In the genomic region with DNA sequence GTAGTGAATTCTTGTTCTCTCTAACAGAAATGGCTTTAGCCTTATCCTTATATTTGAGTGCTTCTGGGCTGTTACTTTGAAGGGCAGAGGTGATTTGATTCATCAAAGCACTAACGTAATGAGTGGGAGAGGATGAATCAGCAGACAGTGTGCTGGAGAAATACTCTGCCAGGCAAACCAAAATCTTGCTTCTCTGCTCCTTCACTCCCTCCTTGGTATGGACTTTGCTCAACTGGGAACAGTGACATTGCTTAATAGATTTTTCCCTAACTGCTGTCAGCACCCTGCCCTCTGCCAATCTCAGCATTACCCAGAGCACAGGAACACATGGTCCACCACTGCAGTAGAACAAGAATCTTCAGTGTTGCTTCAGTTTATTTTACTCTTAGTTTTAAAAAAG, we compare ENCODE assay signal across 1 cellular context.
TF ChIP-seq lines count a peak whose summit lies in the region.

No MANE protein-coding gene starts in this region.

TF ChIP-seq in HepG2, 621 proteins besides CTCF, POLR2A, EP300 and RAD21 (continued from another document):
- TF ChIP-seq, protein P1, sequence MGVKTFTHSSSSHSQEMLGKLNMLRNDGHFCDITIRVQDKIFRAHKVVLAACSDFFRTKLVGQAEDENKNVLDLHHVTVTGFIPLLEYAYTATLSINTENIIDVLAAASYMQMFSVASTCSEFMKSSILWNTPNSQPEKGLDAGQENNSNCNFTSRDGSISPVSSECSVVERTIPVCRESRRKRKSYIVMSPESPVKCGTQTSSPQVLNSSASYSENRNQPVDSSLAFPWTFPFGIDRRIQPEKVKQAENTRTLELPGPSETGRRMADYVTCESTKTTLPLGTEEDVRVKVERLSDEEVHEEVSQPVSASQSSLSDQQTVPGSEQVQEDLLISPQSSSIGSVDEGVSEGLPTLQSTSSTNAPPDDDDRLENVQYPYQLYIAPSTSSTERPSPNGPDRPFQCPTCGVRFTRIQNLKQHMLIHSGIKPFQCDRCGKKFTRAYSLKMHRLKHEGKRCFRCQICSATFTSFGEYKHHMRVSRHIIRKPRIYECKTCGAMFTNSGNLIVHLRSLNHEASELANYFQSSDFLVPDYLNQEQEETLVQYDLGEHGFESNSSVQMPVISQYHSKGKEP (CRISPR knock-in tag; IDR thresholded peaks at IDR 0.05), result no peak
- TF ChIP-seq ATAD3A (CRISPR knock-in tag; IDR thresholded peaks at IDR 0.05) (no peak), ZNF282 (IDR thresholded peaks at IDR 0.05; ENCODE audit: partially characterized antibody) (no peak), ZNF333 (CRISPR knock-in tag; IDR thresholded peaks at IDR 0.05; ENCODE audit: borderline replicate concordance) (no peak), ZNF3 (CRISPR knock-in tag; IDR thresholded peaks at IDR 0.05) (no peak), KMT2A (CRISPR knock-in tag; IDR thresholded peaks at IDR 0.05) (no peak), RBM39 (IDR thresholded peaks at IDR 0.05; ENCODE audit: low read depth, low read length, poor library complexity, severe bottlenecking) (no peak), FOXA3 (CRISPR knock-in tag; IDR thresholded peaks at IDR 0.05) (no peak), CEBPG (CRISPR knock-in tag; IDR thresholded peaks at IDR 0.05) (peak; percentile 70), MYNN (CRISPR knock-in tag; IDR thresholded peaks at IDR 0.05; ENCODE audit: low read depth) (no peak), ZNF530 (CRISPR knock-in tag; IDR thresholded peaks at IDR 0.05; ENCODE audit: low read depth) (no peak), MED8 (CRISPR knock-in tag; IDR thresholded peaks at IDR 0.05; ENCODE audit: insufficient replicate concordance) (no peak), MTA1 (CRISPR knock-in tag; IDR thresholded peaks at IDR 0.05; ENCODE audit: borderline replicate concordance) (no peak), JUN (CRISPR knock-in tag; IDR thresholded peaks at IDR 0.05) (no peak), HNF4G (IDR thresholded peaks at IDR 0.05; ENCODE audit: borderline replicate concordance, low read depth, low read length) (peak; percentile 54), HNF4G (CRISPR knock-in tag; IDR thresholded peaks at IDR 0.05; ENCODE audit: borderline replicate concordance, low read depth) (no peak), IKZF4 (CRISPR knock-in tag; IDR thresholded peaks at IDR 0.05; ENCODE audit: borderline replicate concordance, low read depth, not compliant biosample characterization) (no peak), POGZ (CRISPR knock-in tag; IDR thresholded peaks at IDR 0.05) (0 out of 2 replicates have a peak, but pooled peaks have one; percentile 27), THAP11 (CRISPR knock-in tag; IDR thresholded peaks at IDR 0.05) (no peak), ZNF713 (CRISPR knock-in tag; IDR thresholded peaks at IDR 0.05) (no peak), ZSCAN22 (CRISPR knock-in tag; IDR thresholded peaks at IDR 0.05) (no peak), MED13 (CRISPR knock-in tag; IDR thresholded peaks at IDR 0.05) (no peak), ZNF292 (CRISPR knock-in tag; IDR thresholded peaks at IDR 0.05; ENCODE audit: borderline replicate concordance, low read depth) (0 out of 2 replicates have a peak, but pooled peaks have one; percentile 33)
- TF ChIP-seq, protein P2, sequence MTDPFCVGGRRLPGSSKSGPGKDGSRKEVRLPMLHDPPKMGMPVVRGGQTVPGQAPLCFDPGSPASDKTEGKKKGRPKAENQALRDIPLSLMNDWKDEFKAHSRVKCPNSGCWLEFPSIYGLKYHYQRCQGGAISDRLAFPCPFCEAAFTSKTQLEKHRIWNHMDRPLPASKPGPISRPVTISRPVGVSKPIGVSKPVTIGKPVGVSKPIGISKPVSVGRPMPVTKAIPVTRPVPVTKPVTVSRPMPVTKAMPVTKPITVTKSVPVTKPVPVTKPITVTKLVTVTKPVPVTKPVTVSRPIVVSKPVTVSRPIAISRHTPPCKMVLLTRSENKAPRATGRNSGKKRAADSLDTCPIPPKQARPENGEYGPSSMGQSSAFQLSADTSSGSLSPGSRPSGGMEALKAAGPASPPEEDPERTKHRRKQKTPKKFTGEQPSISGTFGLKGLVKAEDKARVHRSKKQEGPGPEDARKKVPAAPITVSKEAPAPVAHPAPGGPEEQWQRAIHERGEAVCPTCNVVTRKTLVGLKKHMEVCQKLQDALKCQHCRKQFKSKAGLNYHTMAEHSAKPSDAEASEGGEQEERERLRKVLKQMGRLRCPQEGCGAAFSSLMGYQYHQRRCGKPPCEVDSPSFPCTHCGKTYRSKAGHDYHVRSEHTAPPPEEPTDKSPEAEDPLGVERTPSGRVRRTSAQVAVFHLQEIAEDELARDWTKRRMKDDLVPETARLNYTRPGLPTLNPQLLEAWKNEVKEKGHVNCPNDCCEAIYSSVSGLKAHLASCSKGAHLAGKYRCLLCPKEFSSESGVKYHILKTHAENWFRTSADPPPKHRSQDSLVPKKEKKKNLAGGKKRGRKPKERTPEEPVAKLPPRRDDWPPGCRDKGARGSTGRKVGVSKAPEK (CRISPR knock-in tag; IDR thresholded peaks at IDR 0.05; ENCODE audit: borderline replicate concordance), result no peak
- TF ChIP-seq, protein P3, sequence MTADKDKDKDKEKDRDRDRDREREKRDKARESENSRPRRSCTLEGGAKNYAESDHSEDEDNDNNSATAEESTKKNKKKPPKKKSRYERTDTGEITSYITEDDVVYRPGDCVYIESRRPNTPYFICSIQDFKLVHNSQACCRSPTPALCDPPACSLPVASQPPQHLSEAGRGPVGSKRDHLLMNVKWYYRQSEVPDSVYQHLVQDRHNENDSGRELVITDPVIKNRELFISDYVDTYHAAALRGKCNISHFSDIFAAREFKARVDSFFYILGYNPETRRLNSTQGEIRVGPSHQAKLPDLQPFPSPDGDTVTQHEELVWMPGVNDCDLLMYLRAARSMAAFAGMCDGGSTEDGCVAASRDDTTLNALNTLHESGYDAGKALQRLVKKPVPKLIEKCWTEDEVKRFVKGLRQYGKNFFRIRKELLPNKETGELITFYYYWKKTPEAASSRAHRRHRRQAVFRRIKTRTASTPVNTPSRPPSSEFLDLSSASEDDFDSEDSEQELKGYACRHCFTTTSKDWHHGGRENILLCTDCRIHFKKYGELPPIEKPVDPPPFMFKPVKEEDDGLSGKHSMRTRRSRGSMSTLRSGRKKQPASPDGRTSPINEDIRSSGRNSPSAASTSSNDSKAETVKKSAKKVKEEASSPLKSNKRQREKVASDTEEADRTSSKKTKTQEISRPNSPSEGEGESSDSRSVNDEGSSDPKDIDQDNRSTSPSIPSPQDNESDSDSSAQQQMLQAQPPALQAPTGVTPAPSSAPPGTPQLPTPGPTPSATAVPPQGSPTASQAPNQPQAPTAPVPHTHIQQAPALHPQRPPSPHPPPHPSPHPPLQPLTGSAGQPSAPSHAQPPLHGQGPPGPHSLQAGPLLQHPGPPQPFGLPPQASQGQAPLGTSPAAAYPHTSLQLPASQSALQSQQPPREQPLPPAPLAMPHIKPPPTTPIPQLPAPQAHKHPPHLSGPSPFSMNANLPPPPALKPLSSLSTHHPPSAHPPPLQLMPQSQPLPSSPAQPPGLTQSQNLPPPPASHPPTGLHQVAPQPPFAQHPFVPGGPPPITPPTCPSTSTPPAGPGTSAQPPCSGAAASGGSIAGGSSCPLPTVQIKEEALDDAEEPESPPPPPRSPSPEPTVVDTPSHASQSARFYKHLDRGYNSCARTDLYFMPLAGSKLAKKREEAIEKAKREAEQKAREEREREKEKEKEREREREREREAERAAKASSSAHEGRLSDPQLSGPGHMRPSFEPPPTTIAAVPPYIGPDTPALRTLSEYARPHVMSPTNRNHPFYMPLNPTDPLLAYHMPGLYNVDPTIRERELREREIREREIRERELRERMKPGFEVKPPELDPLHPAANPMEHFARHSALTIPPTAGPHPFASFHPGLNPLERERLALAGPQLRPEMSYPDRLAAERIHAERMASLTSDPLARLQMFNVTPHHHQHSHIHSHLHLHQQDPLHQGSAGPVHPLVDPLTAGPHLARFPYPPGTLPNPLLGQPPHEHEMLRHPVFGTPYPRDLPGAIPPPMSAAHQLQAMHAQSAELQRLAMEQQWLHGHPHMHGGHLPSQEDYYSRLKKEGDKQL (CRISPR knock-in tag; IDR thresholded peaks at IDR 0.05; ENCODE audit: low read depth), result no peak
- TF ChIP-seq, protein P4, sequence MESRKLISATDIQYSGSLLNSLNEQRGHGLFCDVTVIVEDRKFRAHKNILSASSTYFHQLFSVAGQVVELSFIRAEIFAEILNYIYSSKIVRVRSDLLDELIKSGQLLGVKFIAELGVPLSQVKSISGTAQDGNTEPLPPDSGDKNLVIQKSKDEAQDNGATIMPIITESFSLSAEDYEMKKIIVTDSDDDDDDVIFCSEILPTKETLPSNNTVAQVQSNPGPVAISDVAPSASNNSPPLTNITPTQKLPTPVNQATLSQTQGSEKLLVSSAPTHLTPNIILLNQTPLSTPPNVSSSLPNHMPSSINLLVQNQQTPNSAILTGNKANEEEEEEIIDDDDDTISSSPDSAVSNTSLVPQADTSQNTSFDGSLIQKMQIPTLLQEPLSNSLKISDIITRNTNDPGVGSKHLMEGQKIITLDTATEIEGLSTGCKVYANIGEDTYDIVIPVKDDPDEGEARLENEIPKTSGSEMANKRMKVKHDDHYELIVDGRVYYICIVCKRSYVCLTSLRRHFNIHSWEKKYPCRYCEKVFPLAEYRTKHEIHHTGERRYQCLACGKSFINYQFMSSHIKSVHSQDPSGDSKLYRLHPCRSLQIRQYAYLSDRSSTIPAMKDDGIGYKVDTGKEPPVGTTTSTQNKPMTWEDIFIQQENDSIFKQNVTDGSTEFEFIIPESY (CRISPR knock-in tag; IDR thresholded peaks at IDR 0.05), result no peak
- TF ChIP-seq, protein P5, sequence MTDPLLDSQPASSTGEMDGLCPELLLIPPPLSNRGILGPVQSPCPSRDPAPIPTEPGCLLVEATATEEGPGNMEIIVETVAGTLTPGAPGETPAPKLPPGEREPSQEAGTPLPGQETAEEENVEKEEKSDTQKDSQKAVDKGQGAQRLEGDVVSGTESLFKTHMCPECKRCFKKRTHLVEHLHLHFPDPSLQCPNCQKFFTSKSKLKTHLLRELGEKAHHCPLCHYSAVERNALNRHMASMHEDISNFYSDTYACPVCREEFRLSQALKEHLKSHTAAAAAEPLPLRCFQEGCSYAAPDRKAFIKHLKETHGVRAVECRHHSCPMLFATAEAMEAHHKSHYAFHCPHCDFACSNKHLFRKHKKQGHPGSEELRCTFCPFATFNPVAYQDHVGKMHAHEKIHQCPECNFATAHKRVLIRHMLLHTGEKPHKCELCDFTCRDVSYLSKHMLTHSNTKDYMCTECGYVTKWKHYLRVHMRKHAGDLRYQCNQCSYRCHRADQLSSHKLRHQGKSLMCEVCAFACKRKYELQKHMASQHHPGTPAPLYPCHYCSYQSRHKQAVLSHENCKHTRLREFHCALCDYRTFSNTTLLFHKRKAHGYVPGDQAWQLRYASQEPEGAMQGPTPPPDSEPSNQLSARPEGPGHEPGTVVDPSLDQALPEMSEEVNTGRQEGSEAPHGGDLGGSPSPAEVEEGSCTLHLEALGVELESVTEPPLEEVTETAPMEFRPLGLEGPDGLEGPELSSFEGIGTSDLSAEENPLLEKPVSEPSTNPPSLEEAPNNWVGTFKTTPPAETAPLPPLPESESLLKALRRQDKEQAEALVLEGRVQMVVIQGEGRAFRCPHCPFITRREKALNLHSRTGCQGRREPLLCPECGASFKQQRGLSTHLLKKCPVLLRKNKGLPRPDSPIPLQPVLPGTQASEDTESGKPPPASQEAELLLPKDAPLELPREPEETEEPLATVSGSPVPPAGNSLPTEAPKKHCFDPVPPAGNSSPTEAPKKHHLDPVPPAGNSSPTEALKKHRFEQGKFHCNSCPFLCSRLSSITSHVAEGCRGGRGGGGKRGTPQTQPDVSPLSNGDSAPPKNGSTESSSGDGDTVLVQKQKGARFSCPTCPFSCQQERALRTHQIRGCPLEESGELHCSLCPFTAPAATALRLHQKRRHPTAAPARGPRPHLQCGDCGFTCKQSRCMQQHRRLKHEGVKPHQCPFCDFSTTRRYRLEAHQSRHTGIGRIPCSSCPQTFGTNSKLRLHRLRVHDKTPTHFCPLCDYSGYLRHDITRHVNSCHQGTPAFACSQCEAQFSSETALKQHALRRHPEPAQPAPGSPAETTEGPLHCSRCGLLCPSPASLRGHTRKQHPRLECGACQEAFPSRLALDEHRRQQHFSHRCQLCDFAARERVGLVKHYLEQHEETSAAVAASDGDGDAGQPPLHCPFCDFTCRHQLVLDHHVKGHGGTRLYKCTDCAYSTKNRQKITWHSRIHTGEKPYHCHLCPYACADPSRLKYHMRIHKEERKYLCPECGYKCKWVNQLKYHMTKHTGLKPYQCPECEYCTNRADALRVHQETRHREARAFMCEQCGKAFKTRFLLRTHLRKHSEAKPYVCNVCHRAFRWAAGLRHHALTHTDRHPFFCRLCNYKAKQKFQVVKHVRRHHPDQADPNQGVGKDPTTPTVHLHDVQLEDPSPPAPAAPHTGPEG (CRISPR knock-in tag; IDR thresholded peaks at IDR 0.05), result no peak
